ENCODE assay signal across 8 cellular contexts in genomic region chr15:84982301-84982920, GRCh38. TPM values are rescaled to one million over a fixed set of nuclear protein-coding genes. Genes with fewer than 3 reads are reported as not detected.
DNase-seq lines count a peak whose midpoint lies in the region; ATAC-seq, FAIRE-seq and TF ChIP-seq lines count a peak whose summit lies in the region.

No MANE protein-coding gene starts in this region.

- no peak for TF ChIP-seq POLR2A in spleen (IDR thresholded peaks at IDR 0.05)

- H3K36me3 ChIP-seq in SU-DHL-6 (ENCODE audit: low read length) (no peaks in the 10 kb centered on the region), astrocyte (ENCODE audit: insufficient read depth, low read length) (no peaks in the 10 kb centered on the region), iPS-20b (ENCODE audit: insufficient read depth, low read depth, low read length) (no peaks in the 10 kb centered on the region), spleen (no peaks in the 10 kb centered on the region)

- H3K4me3 ChIP-seq in SU-DHL-6 (ENCODE audit: insufficient read depth, low read length, poor library complexity, severe bottlenecking) (peak overlapping the region; percentile 92), astrocyte (ENCODE audit: insufficient read depth, low read depth, low read length) (peak overlapping the region; percentile 77), iPS-20b (ENCODE audit: low read length) (peak overlapping the region; percentile 87), spleen (peak overlapping the region; percentile 61 to 99 (median 88))

- intact Hi-C loops in spleen (cut with DNase I; ENCODE audit: low total_unique reads), result no loop called here

- no peaks in the 10 kb centered on the region for H3K9me2 ChIP-seq in SU-DHL-6 (replicated peaks; ENCODE audit: insufficient read depth, low read length)

- H3F3A ChIP-seq in SU-DHL-6 (ENCODE audit: insufficient read depth), result peaks cover 9% of the 10 kb centered on the region

- peak; percentile 0 for ATAC-seq in GM21528 (IDR thresholded peaks at IDR 0.05; ENCODE audit: low FRiP score, unreplicated experiment)

- H3K27ac ChIP-seq in SU-DHL-6 (ENCODE audit: low read depth, low read length) (no peak overlapping the region), astrocyte (ENCODE audit: low read depth, low read length) (peak overlapping the region; percentile 93), iPS-20b (ENCODE audit: low read length) (no peak overlapping the region), spleen (peak overlapping the region; percentile 89 to 97 (median 94))

- H3K4me1 ChIP-seq in astrocyte (ENCODE audit: insufficient read depth, low read length) (peaks cover 11% of the 10 kb centered on the region), iPS-20b (ENCODE audit: insufficient read depth, low read length) (no peaks in the 10 kb centered on the region; the same call in none of the 2 replicates), spleen (peaks cover 5 to 71% (median 44%) of the 10 kb centered on the region in 6 donors)

- H3K27ac Mint-ChIP-seq in astrocyte (ENCODE audit: unreplicated experiment), result peak overlapping the region; percentile 75

- H3K27me3 Mint-ChIP-seq in astrocyte (ENCODE audit: low read depth, unreplicated experiment), result peaks cover 12% of the 10 kb centered on the region

- H3K9ac ChIP-seq in SU-DHL-6 (ENCODE audit: low read length) (peak overlapping the region; percentile 64), astrocyte (ENCODE audit: low read length) (peak overlapping the region; percentile 90), iPS-20b (ENCODE audit: low read depth, low read length) (no peak overlapping the region)

- no peaks in the 10 kb centered on the region for H3K36me3 Mint-ChIP-seq in astrocyte (ENCODE audit: low read depth, unreplicated experiment)

- FAIRE-seq in astrocyte (lab: Jason Lieb, UNC), result no peak

- H4K20me1 ChIP-seq in SU-DHL-6 (ENCODE audit: low read depth, low read length), result no peaks in the 10 kb centered on the region
- H4K20me1 ChIP-seq in astrocyte (ENCODE audit: insufficient read depth, low read length), result peaks cover 44% of the 10 kb centered on the region

- H3K79me2 ChIP-seq in SU-DHL-6 (ENCODE audit: insufficient read depth, low read length) (no peaks in the 10 kb centered on the region), astrocyte (ENCODE audit: insufficient read depth, low read length) (peaks cover 54% of the 10 kb centered on the region)

- peak overlapping the region; percentile 94 for H3K4me3 Mint-ChIP-seq in astrocyte (ENCODE audit: unreplicated experiment)

- no peaks in the 10 kb centered on the region for H3K9me3 Mint-ChIP-seq in astrocyte (ENCODE audit: unreplicated experiment)

- H3K27me3 ChIP-seq in SU-DHL-6 (ENCODE audit: low read length), result no peaks in the 10 kb centered on the region
- no peaks in the 10 kb centered on the region for H3K27me3 ChIP-seq in astrocyte (ENCODE audit: insufficient read depth, low read length)
- H3K27me3 ChIP-seq in iPS-20b (ENCODE audit: insufficient read depth, low read length), result peaks cover 67% of the 10 kb centered on the region
- peaks cover 0 to 8% (median 0%) of the 10 kb centered on the region in 7 donors for H3K27me3 ChIP-seq in spleen (replicated peaks in 1 of 7)

- peaks cover 3% of the 10 kb centered on the region for H3K4me1 Mint-ChIP-seq in astrocyte (ENCODE audit: low read depth, unreplicated experiment)

- WGBS in spleen, 5 donors, result 1 to 7% (median 4%) methylated on average over 21 to 46 of the region's 46 CpGs

- peak overlapping the region; percentile 6 for H2AFZ ChIP-seq in SU-DHL-6 (ENCODE audit: low read depth, low read length, severe bottlenecking)
- peak overlapping the region; percentile 78 for H2AFZ ChIP-seq in astrocyte (ENCODE audit: low read depth, low read length)

- no peak for DNase-seq in astrocyte (ENCODE audit: low read depth)
- peak; percentile 90 for DNase-seq in spleen
- no peak for DNase-seq in SW 1271 (lab: John Stamatoyannopoulos, UW)
- no peak for DNase-seq in cerebellum (ENCODE audit: low spot score)
- DNase-seq in NOMO-1 treated with dmso at 0.1 percent for 144 hours (lab: John Stamatoyannopoulos, UW; ENCODE audit: unreplicated experiment), result no peak

- H3K4me2 ChIP-seq in SU-DHL-6 (ENCODE audit: low read depth, low read length, poor library complexity, severe bottlenecking), result peak overlapping the region; percentile 60
- peak overlapping the region; percentile 86 for H3K4me2 ChIP-seq in astrocyte (ENCODE audit: low read length)

- no peak for TF ChIP-seq CTCF in SU-DHL-6 (IDR thresholded peaks at IDR 0.05; ENCODE audit: insufficient read depth, low read length, poor library complexity, severe bottlenecking)
- TF ChIP-seq CTCF in astrocyte (IDR thresholded peaks at IDR 0.05; ENCODE audit: insufficient read depth, low read depth, low read length), result no peak
- no peak for TF ChIP-seq CTCF in spleen (IDR thresholded peaks at IDR 0.05 in 8 of 11, conservative IDR thresholded peaks at IDR 0.05 in 3 of 11)

- H3K9me3 ChIP-seq in SU-DHL-6 (ENCODE audit: insufficient read depth, low read length) (no peaks in the 10 kb centered on the region), astrocyte (ENCODE audit: insufficient read depth, low read depth, low read length) (no peaks in the 10 kb centered on the region), iPS-20b (ENCODE audit: insufficient read depth, low read depth, low read length) (no peaks in the 10 kb centered on the region), spleen (no peaks in the 10 kb centered on the region)

RNA-seq across cellular contexts. Expression of gene PDE8A, which starts 0.8 kb away (rescaled TPM):
- total RNA-seq in astrocyte (16.3 and 18.0 TPM in 2 replicates), spleen (10 to 100 TPM; 24.2 to 52.2 (median 39.8) TPM), cerebellum (33.1 TPM)
- 10 to 100 TPM; 13.2 to 22.7 (median 14.9) TPM for polyA plus RNA-seq in spleen

Comparison
In these comparisons a context has a peak if more than half of its experiments do, and no peak if none do; other contexts are left out.
1. H3K27ac ChIP-seq: peak in astrocyte (single experiment) and spleen (8 of 8); none in SU-DHL-6 (single experiment) and iPS-20b (single experiment).
2. Peak in every context shown above with its lines, with median percentiles within 50 percentile points of each other: H3K4me3 ChIP-seq.